In genomic region chr10:35406003-35406630, GRCh38 we compare ENCODE assay signal across 5 cellular contexts.
A peak's percentile ranks its signal among the peaks of the same experiment; 100 is the strongest.
DNase-seq lines count a peak whose midpoint lies in the region; ATAC-seq and TF ChIP-seq lines count a peak whose summit lies in the region.
"Not testable (repeated sequence)": the region's sequence is repeated elsewhere in the genome, so short reads cannot be mapped to it uniquely, and the experiment has no call there.

No MANE protein-coding gene starts in this region.

- peak; percentile 16 for DNase-seq in NCI-H748 (lab: John Stamatoyannopoulos, UW; ENCODE audit: unreplicated experiment)
- DNase-seq in WTC11 (ENCODE audit: low spot score); left lung: not testable (repeated sequence)
- peak; percentile 18 for DNase-seq in sigmoid colon

- not testable (repeated sequence) for H3K4me1 ChIP-seq in HEK293 (ENCODE audit: control insufficient read depth, insufficient read depth, low read length)
- H3K4me1 ChIP-seq in left lung = peaks cover 21 to 48% of the 10 kb centered on the region in 2 donors
- H3K4me1 ChIP-seq in sigmoid colon = peaks cover 0 to 39% (median 29%) of the 10 kb centered on the region in 4 donors

- peaks cover 13% of the 10 kb centered on the region for H3K4me1 Mint-ChIP-seq in WTC11

- WGBS in sigmoid colon, 2 donors = 66 to 74% methylated on average over 4 of the region's 5 CpGs

- peaks cover 27% of the 10 kb centered on the region for H3K36me3 Mint-ChIP-seq in WTC11

- H3K4me3 Mint-ChIP-seq in WTC11 = not testable (repeated sequence)

- H3K9me3 ChIP-seq in HEK293 (ENCODE audit: control insufficient read depth, insufficient read depth, low read depth, low read length); left lung; sigmoid colon: not testable (repeated sequence)

- H3K27me3 Mint-ChIP-seq in WTC11 (ENCODE audit: low read depth) = not testable (repeated sequence)

- not testable (repeated sequence) for TF ChIP-seq EP300 in sigmoid colon (IDR thresholded peaks at IDR 0.05)

- not testable (repeated sequence) for H3K27me3 ChIP-seq in left lung, sigmoid colon

- intact Hi-C loops in left lung (cut with DNase I); sigmoid colon (cut with DNase I): not testable (repeated sequence)

- not testable (repeated sequence) for H3K4me3 ChIP-seq in HEK293 (ENCODE audit: low read depth, low read length); left lung; sigmoid colon

- POLR2A ChIA-PET in HEK293 (lab: Yijun Ruan, JAX); WTC11 (lab: Charles Lee): not testable (repeated sequence)

- CTCF ChIA-PET in HEK293 (lab: Yijun Ruan, JAX) = interaction anchor here (0.6 kb wide), 1 partner anchor 154 kb away, joined by 3 read pairs; no protein-coding TSS in a partner anchor
- CTCF ChIA-PET in WTC11 (lab: Charles Lee) = not testable (repeated sequence)

- not testable (repeated sequence) for H3K27ac ChIP-seq in HEK293 (ENCODE audit: extremely low read depth, low read depth, low read length); left lung; sigmoid colon

- H3K36me3 ChIP-seq in HEK293 (ENCODE audit: control insufficient read depth in 2 of 2, insufficient read depth in 1 of 2, low read length in 2 of 2); left lung; sigmoid colon: not testable (repeated sequence)

- not testable (repeated sequence) for H3K27ac Mint-ChIP-seq in WTC11

- H3K9me3 Mint-ChIP-seq in WTC11 = peaks cover 20% of the 10 kb centered on the region

- ATAC-seq in WTC11 = not testable (repeated sequence)
- peak; percentile 47 for ATAC-seq in left lung

- not testable (repeated sequence) for TF ChIP-seq POLR2A in sigmoid colon (IDR thresholded peaks at IDR 0.05)

- TF ChIP-seq CTCF in HEK293 (tag by site-specific recombination; IDR thresholded peaks at IDR 0.05); WTC11 (IDR thresholded peaks at IDR 0.05); left lung (IDR thresholded peaks at IDR 0.05); sigmoid colon (IDR thresholded peaks at IDR 0.05): not testable (repeated sequence)

TF ChIP-seq in HEK293, 187 proteins besides CTCF, POLR2A, EP300 and RAD21 (continues in another document):
- TF ChIP-seq ZNF664 (tag by site-specific recombination; IDR thresholded peaks at IDR 0.05) (peak; percentile 78), MYNN (tag by site-specific recombination; IDR thresholded peaks at IDR 0.05; ENCODE audit: borderline replicate concordance) (peak; percentile 50; the same call in 1 of the 2 replicates), ZNF404 (tag by site-specific recombination; IDR thresholded peaks at IDR 0.05) (peak; percentile 50; the same call in 1 of the 2 replicates), ZBTB1 (tag by site-specific recombination; IDR thresholded peaks at IDR 0.05) (0 out of 2 replicates have a peak, but pooled peaks have one; percentile 58), ZNF530 (tag by site-specific recombination; IDR thresholded peaks at IDR 0.05; ENCODE audit: low read depth) (0 out of 2 replicates have a peak, but pooled peaks have one; percentile 16), ZNF639 (tag by site-specific recombination; IDR thresholded peaks at IDR 0.05) (0 out of 2 replicates have a peak, but pooled peaks have one; percentile 59), ZNF558 (tag by site-specific recombination; IDR thresholded peaks at IDR 0.05) (peak; percentile 93), ZBTB8A (tag by site-specific recombination; IDR thresholded peaks at IDR 0.05) (peak; percentile 88), ZNF580 (tag by site-specific recombination; IDR thresholded peaks at IDR 0.05) (peak; percentile 85; the same call in 1 of the 2 replicates), ZNF19 (tag by site-specific recombination; IDR thresholded peaks at IDR 0.05; ENCODE audit: low read depth) (0 out of 2 replicates have a peak, but pooled peaks have one; percentile 45), ZNF292 (tag by site-specific recombination; IDR thresholded peaks at IDR 0.05; ENCODE audit: borderline replicate concordance, low read depth) (0 out of 2 replicates have a peak, but pooled peaks have one; percentile 64), ZNF560 (tag by site-specific recombination; IDR thresholded peaks at IDR 0.05; ENCODE audit: borderline replicate concordance) (peak; percentile 96)

TF ChIP-seq in WTC11, 78 proteins besides CTCF, POLR2A, EP300 and RAD21:
- peak; percentile 45; the same call in 1 of the 2 replicates for TF ChIP-seq HMGA2 (CRISPR knock-in tag; IDR thresholded peaks at IDR 0.05)
